12 cellular contexts compared by ENCODE assay signal in genomic region chr14:103540816-103541493, GRCh38. TPM values are rescaled to one million over a fixed set of nuclear protein-coding genes. Genes with fewer than 3 reads are reported as not detected.
DNase-seq lines count a peak whose midpoint lies in the region; ATAC-seq and TF ChIP-seq lines count a peak whose summit lies in the region.
"Had no signal": no experiment of that assay in that cellular context is flagged by ENCODE, and none has a peak within 500 bp of the region (broad histone marks: within the 10 kb centered on the region; RNA-seq: fewer than 3 reads in every experiment).

No MANE protein-coding gene starts in this region.

- no peaks in the 10 kb centered on the region for H3K27me3 ChIP-seq in SK-N-SH (ENCODE audit: insufficient read depth)
- no peaks in the 10 kb centered on the region for H3K27me3 ChIP-seq in naive thymus-derived CD4-positive, alpha-beta T cell (ENCODE audit: control insufficient read depth in 2 of 2, insufficient read depth in 2 of 2, low read length in 2 of 2)

- no peak overlapping the region for H3K27ac Mint-ChIP-seq in naive thymus-derived CD4-positive, alpha-beta T cell
- H3K27ac Mint-ChIP-seq in type B pancreatic cell = peak overlapping the region; percentile 95
- H3K27ac Mint-ChIP-seq in nephron progenitor cell = no peak overlapping the region
- H3K27ac Mint-ChIP-seq in activated T-helper 17 cell treated with anti-CD3 and anti-CD28 coated beads, Interleukin-2, amount 50 U/mL, for 72 hours = no peak overlapping the region
- H3K27ac Mint-ChIP-seq: activated CD4-positive, alpha-beta memory T cell treated with anti-CD3 and anti-CD28 coated beads for 36 hours; activated naive CD8-positive, alpha-beta T cell treated with anti-CD3 and anti-CD28 coated beads, Interleukin-2, amount 50 U/mL, for 24 hours had no signal

- no peaks in the 10 kb centered on the region for H3K36me3 Mint-ChIP-seq in naive thymus-derived CD4-positive, alpha-beta T cell
- no peaks in the 10 kb centered on the region for H3K36me3 Mint-ChIP-seq in type B pancreatic cell
- H3K36me3 Mint-ChIP-seq in nephron progenitor cell (ENCODE audit: low read depth) = no peaks in the 10 kb centered on the region
- no peaks in the 10 kb centered on the region for H3K36me3 Mint-ChIP-seq in activated T-helper 17 cell treated with anti-CD3 and anti-CD28 coated beads, Interleukin-2, amount 50 U/mL, for 72 hours (ENCODE audit: low read depth)
- H3K36me3 Mint-ChIP-seq: activated CD4-positive, alpha-beta memory T cell treated with anti-CD3 and anti-CD28 coated beads for 36 hours had no signal

- DNase-seq in SK-N-SH (peak; percentile 64), epithelial cell of prostate (ENCODE audit: low read depth, low spot score) (no peak), type B pancreatic cell (ENCODE audit: extremely low spot score, unreplicated experiment) (no peak), nephron progenitor cell (no peak), NCI-H146 treated with DMSO at 0.1 percent for 48 hours (lab: John Stamatoyannopoulos, UW; ENCODE audit: unreplicated experiment) (no peak)
- no peak for DNase-seq in naive thymus-derived CD4-positive, alpha-beta T cell
- DNase-seq: activated CD4-positive, alpha-beta memory T cell treated with anti-CD3 and anti-CD28 coated beads for 36 hours; activated naive CD8-positive, alpha-beta T cell treated with anti-CD3 and anti-CD28 coated beads, Interleukin-2, amount 50 U/mL, for 24 hours; DMS79 treated with DMSO at 0.1 percent for 48 hours; NCI-H510A treated with DMSO at 0.1 percent for 48 hours had no signal

- no peaks in the 10 kb centered on the region for H3K9me3 Mint-ChIP-seq in naive thymus-derived CD4-positive, alpha-beta T cell
- H3K9me3 Mint-ChIP-seq in type B pancreatic cell (no peaks in the 10 kb centered on the region), nephron progenitor cell (no peaks in the 10 kb centered on the region)
- H3K9me3 Mint-ChIP-seq in activated T-helper 17 cell treated with anti-CD3 and anti-CD28 coated beads, Interleukin-2, amount 50 U/mL, for 72 hours = no peaks in the 10 kb centered on the region
- H3K9me3 Mint-ChIP-seq: activated CD4-positive, alpha-beta memory T cell treated with anti-CD3 and anti-CD28 coated beads for 36 hours; activated naive CD8-positive, alpha-beta T cell treated with anti-CD3 and anti-CD28 coated beads, Interleukin-2, amount 50 U/mL, for 24 hours had no signal

- H3K9ac ChIP-seq in SK-N-SH = peak overlapping the region; percentile 60; the same call in 1 of the 2 replicates

- TF ChIP-seq EP300 in SK-N-SH (IDR thresholded peaks at IDR 0.05; ENCODE audit: borderline replicate concordance in 1 of 2, low read depth in 1 of 2, low read length in 1 of 2) = no peak

- H3F3A ChIP-seq in SK-N-SH (replicated peaks; ENCODE audit: insufficient read depth) = peaks cover 13% of the 10 kb centered on the region

- no peaks in the 10 kb centered on the region for H3K79me2 ChIP-seq in SK-N-SH (ENCODE audit: insufficient read depth)

- no peaks in the 10 kb centered on the region for H3K9me3 ChIP-seq in SK-N-SH
- H3K9me3 ChIP-seq in naive thymus-derived CD4-positive, alpha-beta T cell (ENCODE audit: control insufficient read depth in 2 of 3, low read length in 3 of 3) = no peaks in the 10 kb centered on the region

- H3K27me3 Mint-ChIP-seq in naive thymus-derived CD4-positive, alpha-beta T cell = peaks cover 0 to 3% (median 0%) of the 10 kb centered on the region in 5 donors
- no peaks in the 10 kb centered on the region for H3K27me3 Mint-ChIP-seq in type B pancreatic cell
- no peaks in the 10 kb centered on the region for H3K27me3 Mint-ChIP-seq in nephron progenitor cell (ENCODE audit: low read depth, poor library complexity)
- H3K27me3 Mint-ChIP-seq in activated T-helper 17 cell treated with anti-CD3 and anti-CD28 coated beads, Interleukin-2, amount 50 U/mL, for 72 hours = no peaks in the 10 kb centered on the region
- H3K27me3 Mint-ChIP-seq: activated CD4-positive, alpha-beta memory T cell treated with anti-CD3 and anti-CD28 coated beads for 36 hours had no signal

- no peak overlapping the region for H3K4me3 Mint-ChIP-seq in naive thymus-derived CD4-positive, alpha-beta T cell
- H3K4me3 Mint-ChIP-seq in type B pancreatic cell = peak overlapping the region; percentile 68
- H3K4me3 Mint-ChIP-seq in nephron progenitor cell = no peak overlapping the region
- H3K4me3 Mint-ChIP-seq in activated T-helper 17 cell treated with anti-CD3 and anti-CD28 coated beads, Interleukin-2, amount 50 U/mL, for 72 hours = no peak overlapping the region
- H3K4me3 Mint-ChIP-seq: activated CD4-positive, alpha-beta memory T cell treated with anti-CD3 and anti-CD28 coated beads for 36 hours; activated naive CD8-positive, alpha-beta T cell treated with anti-CD3 and anti-CD28 coated beads, Interleukin-2, amount 50 U/mL, for 24 hours had no signal

- H3K4me1 Mint-ChIP-seq in naive thymus-derived CD4-positive, alpha-beta T cell = peaks cover 0 to 4% (median 0%) of the 10 kb centered on the region in 7 donors
- H3K4me1 Mint-ChIP-seq in type B pancreatic cell (ENCODE audit: unreplicated experiment) = peaks cover 6% of the 10 kb centered on the region
- H3K4me1 Mint-ChIP-seq in nephron progenitor cell = peaks cover 6% of the 10 kb centered on the region
- H3K4me1 Mint-ChIP-seq in activated T-helper 17 cell treated with anti-CD3 and anti-CD28 coated beads, Interleukin-2, amount 50 U/mL, for 72 hours = no peaks in the 10 kb centered on the region
- H3K4me1 Mint-ChIP-seq: activated naive CD8-positive, alpha-beta T cell treated with anti-CD3 and anti-CD28 coated beads, Interleukin-2, amount 50 U/mL, for 24 hours had no signal

- CTCF ChIA-PET in SK-N-SH (lab: Yijun Ruan, JAX) = interaction anchor here (2.6 to 6.5 kb wide), 2 partner anchors 21 to 41 kb away, joined by 15 to 72 read pairs; partner anchors contain the start of gene CKB
- CTCF ChIA-PET in naive thymus-derived CD4-positive, alpha-beta T cell (lab: Charles Lee) = no interaction called here

- H2AFZ ChIP-seq in SK-N-SH (ENCODE audit: low read depth) = no peak overlapping the region

- POLR2A ChIA-PET in SK-N-SH (lab: Yijun Ruan, JAX) = interaction anchor here (0.8 to 3.9 kb wide), 2 partner anchors 10 to 19 kb away, joined by 3 to 19 read pairs; partner anchors contain the start of gene CKB
- POLR2A ChIA-PET in naive thymus-derived CD4-positive, alpha-beta T cell (lab: Charles Lee) = interaction anchor here (0.6 kb wide), 1 partner anchor 14 kb away, joined by 3 read pairs; no protein-coding TSS in a partner anchor

- H3K36me3 ChIP-seq in SK-N-SH (replicated peaks in 1 of 2; ENCODE audit: control insufficient read depth in 1 of 2, insufficient read depth in 2 of 2, low read length in 1 of 2) = no peaks in the 10 kb centered on the region
- H3K36me3 ChIP-seq in naive thymus-derived CD4-positive, alpha-beta T cell (ENCODE audit: control insufficient read depth in 2 of 3, insufficient read depth in 3 of 3, low read length in 3 of 3) = peaks cover 0 to under 1% (median 0%) of the 10 kb centered on the region in 3 experiments

- peak; percentile 3 for ATAC-seq in naive thymus-derived CD4-positive, alpha-beta T cell
- no peak for ATAC-seq in HG03095 (IDR thresholded peaks at IDR 0.05; ENCODE audit: unreplicated experiment)
- ATAC-seq in activated T-helper 17 cell treated with anti-CD3 and anti-CD28 coated beads, Interleukin-2, amount 50 U/mL, for 72 hours (replicated peaks) = no peak
- ATAC-seq: activated naive CD8-positive, alpha-beta T cell treated with anti-CD3 and anti-CD28 coated beads, Interleukin-2, amount 50 U/mL, for 24 hours had no signal

- H4K20me1 ChIP-seq in SK-N-SH (ENCODE audit: insufficient read depth) = no peaks in the 10 kb centered on the region

- no peaks in the 10 kb centered on the region for H3K9me2 ChIP-seq in SK-N-SH

- H3K4me2 ChIP-seq in SK-N-SH = peak overlapping the region; percentile 78

- TF ChIP-seq CTCF in SK-N-SH (IDR thresholded peaks at IDR 0.05) (no peak), type B pancreatic cell (conservative IDR thresholded peaks at IDR 0.05) (no peak), nephron progenitor cell (IDR thresholded peaks at IDR 0.05) (no peak)

- WGBS in SK-N-SH (ENCODE audit: low lambda C conversion rate) = 30% methylated on average over 4 of the region's 14 CpGs

- H3K4me1 ChIP-seq in SK-N-SH (ENCODE audit: control insufficient read depth in 1 of 2, insufficient read depth in 2 of 2, low read depth in 1 of 2, low read length in 1 of 2) = peaks cover 16 to 40% of the 10 kb centered on the region in 2 experiments; a peak in 3 of 4 replicates
- no peaks in the 10 kb centered on the region for H3K4me1 ChIP-seq in naive thymus-derived CD4-positive, alpha-beta T cell (ENCODE audit: control insufficient read depth in 2 of 2, insufficient read depth in 2 of 2, low read length in 2 of 2)

- H3K27ac ChIP-seq in SK-N-SH (ENCODE audit: low read depth in 2 of 2, low read length in 1 of 2) (peak overlapping the region; percentile 50 to 85; a peak in 3 of 4 replicates), epithelial cell of prostate (peak overlapping the region; percentile 99)
- no peak overlapping the region for H3K27ac ChIP-seq in naive thymus-derived CD4-positive, alpha-beta T cell (ENCODE audit: low read depth, low read length)

- intact Hi-C loops in naive thymus-derived CD4-positive, alpha-beta T cell (cut with micrococcal nuclease) = no loop called here

- TF ChIP-seq RAD21 in SK-N-SH (IDR thresholded peaks at IDR 0.05; ENCODE audit: low read length) = no peak

- H3K4me3 ChIP-seq in SK-N-SH (ENCODE audit: low read depth in 2 of 2, low read length in 1 of 2) = no peak overlapping the region
- H3K4me3 ChIP-seq in naive thymus-derived CD4-positive, alpha-beta T cell (ENCODE audit: low read length) = no peak overlapping the region

RNA-seq across cellular contexts. Expression of gene TRMT61A, which starts 12.0 kb away (rescaled TPM):
- polyA plus RNA-seq in SK-N-SH (2012; rRNA removed) = 15.8 and 18.1 TPM in 2 replicates
- polyA plus RNA-seq in SK-N-SH (2012; cell fraction: cytosol; rRNA removed) = 6.9 and 12.1 TPM in 2 replicates
- 32.9 and 37.6 TPM in 2 replicates for polyA plus RNA-seq in SK-N-SH (2012; cell fraction: nucleus; rRNA removed)
- total RNA-seq in naive thymus-derived CD4-positive, alpha-beta T cell = 10 to 100 TPM in 4 of 5 experiments, 1 to 10 TPM in 1; 9.8 to 15.1 (median 14.1) TPM
- 10 to 100 TPM in 1 of 2 donors, 1 to 10 TPM in 1; 6.3 to 12.2 TPM for polyA plus RNA-seq in naive thymus-derived CD4-positive, alpha-beta T cell
- total RNA-seq in type B pancreatic cell (ENCODE audit: low replicate concordance) = 10.8 and 12.4 TPM in 2 replicates
- 10 to 100 TPM in 1 of 2 donors, 1 to 10 TPM in 1; 7.0 to 17.2 TPM for total RNA-seq in activated T-helper 17 cell treated with anti-CD3 and anti-CD28 coated beads, Interleukin-2, amount 50 U/mL, for 72 hours

RNA-seq across cellular contexts. Expression of gene CKB, which starts 18.3 kb away (rescaled TPM):
- polyA plus RNA-seq in SK-N-SH (2012; rRNA removed) = 47.6 and 53.0 TPM in 2 replicates
- polyA plus RNA-seq in SK-N-SH (2012; cell fraction: cytosol; rRNA removed) = 24.1 and 41.5 TPM in 2 replicates
- polyA plus RNA-seq in SK-N-SH (2012; cell fraction: nucleus; rRNA removed) = 111 and 208 TPM in 2 replicates
- 10 to 100 TPM in 1 of 5 experiments, 1 to 10 TPM in 4; 1.4 to 19.8 (median 2.5) TPM for total RNA-seq in naive thymus-derived CD4-positive, alpha-beta T cell
- under 1 TPM in 1 of 2 donors, not detected in 1; 0.40 TPM for polyA plus RNA-seq in naive thymus-derived CD4-positive, alpha-beta T cell
- total RNA-seq in type B pancreatic cell (ENCODE audit: low replicate concordance) = 180 and 323 TPM in 2 replicates
- total RNA-seq in activated T-helper 17 cell treated with anti-CD3 and anti-CD28 coated beads, Interleukin-2, amount 50 U/mL, for 72 hours = 10 to 100 TPM in 1 of 2 donors, 1 to 10 TPM in 1; 4.5 to 13.4 TPM

RNA-seq across cellular contexts. Expression of gene BAG5, which starts 21.5 kb away (rescaled TPM):
- polyA plus RNA-seq in SK-N-SH (2012; rRNA removed) = 5.2 and 5.9 TPM in 2 replicates
- polyA plus RNA-seq in SK-N-SH (2012; cell fraction: cytosol; rRNA removed) = 7.9 and 8.3 TPM in 2 replicates
- polyA plus RNA-seq in SK-N-SH (2012; cell fraction: nucleus; rRNA removed) = 3.4 and 5.4 TPM in 2 replicates
- total RNA-seq in naive thymus-derived CD4-positive, alpha-beta T cell = 10 to 100 TPM; 29.9 to 38.9 (median 36.4) TPM
- polyA plus RNA-seq in naive thymus-derived CD4-positive, alpha-beta T cell = 10 to 100 TPM; 46.2 to 51.7 TPM
- total RNA-seq in type B pancreatic cell (ENCODE audit: low replicate concordance) = 23.3 and 30.5 TPM in 2 replicates
- 10 to 100 TPM; 21.0 to 33.2 TPM for total RNA-seq in activated T-helper 17 cell treated with anti-CD3 and anti-CD28 coated beads, Interleukin-2, amount 50 U/mL, for 72 hours

RNA-seq across cellular contexts. Expression of gene COA8, which starts 21.8 kb away (rescaled TPM):
- polyA plus RNA-seq in SK-N-SH (2012; rRNA removed) = 25.2 and 25.4 TPM in 2 replicates
- polyA plus RNA-seq in SK-N-SH (2012; cell fraction: cytosol; rRNA removed) = 29.8 and 31.6 TPM in 2 replicates
- polyA plus RNA-seq in SK-N-SH (2012; cell fraction: nucleus; rRNA removed) = 4.9 and 8.9 TPM in 2 replicates
- 10 to 100 TPM; 13.6 to 26.3 (median 24.1) TPM for total RNA-seq in naive thymus-derived CD4-positive, alpha-beta T cell
- polyA plus RNA-seq in naive thymus-derived CD4-positive, alpha-beta T cell = 10 to 100 TPM; 36.7 to 51.3 TPM
- 39.8 and 42.5 TPM in 2 replicates for total RNA-seq in type B pancreatic cell (ENCODE audit: low replicate concordance)
- total RNA-seq in activated T-helper 17 cell treated with anti-CD3 and anti-CD28 coated beads, Interleukin-2, amount 50 U/mL, for 72 hours = 10 to 100 TPM; 30.9 to 39.9 TPM
